ENCODE assay signal across 8 cellular contexts in genomic region chr4:183097251-183098079, GRCh38. TPM values are rescaled to one million over a fixed set of nuclear protein-coding genes. Genes with fewer than 3 reads are reported as not detected.
DNase-seq lines count a peak whose midpoint lies in the region; ATAC-seq and TF ChIP-seq lines count a peak whose summit lies in the region.

No MANE protein-coding gene starts in this region.

- no peaks in the 10 kb centered on the region for H3K79me1 ChIP-seq in mesendoderm (ENCODE audit: low read length)

- H3K9me3 ChIP-seq in upper lobe of left lung = no peaks in the 10 kb centered on the region

- H3K27me3 Mint-ChIP-seq in activated naive CD4-positive, alpha-beta T cell treated with anti-CD3 and anti-CD28 coated beads for 36 hours (ENCODE audit: low read depth) = peaks cover 23% of the 10 kb centered on the region

- DNase-seq in activated naive CD4-positive, alpha-beta T cell treated with anti-CD3 and anti-CD28 coated beads for 36 hours = no peak
- no peak for DNase-seq in activated naive CD4-positive, alpha-beta T cell (lab: John Stamatoyannopoulos, UW)
- DNase-seq in coronary artery (ENCODE audit: low spot score) = no peak
- peak; percentile 88 for DNase-seq in mesendoderm
- peak in 1 of 2 donors; percentile 84 for DNase-seq in upper lobe of left lung
- DNase-seq in NCI-H2081 (lab: John Stamatoyannopoulos, UW) = no peak
- DNase-seq in LoVo (ENCODE audit: low spot score) = no peak
- no peak for DNase-seq in DMS53 (lab: John Stamatoyannopoulos, UW)

- H3K36me3 Mint-ChIP-seq in activated naive CD4-positive, alpha-beta T cell treated with anti-CD3 and anti-CD28 coated beads for 36 hours (ENCODE audit: low read depth) = no peaks in the 10 kb centered on the region

- intact Hi-C loops in activated naive CD4-positive, alpha-beta T cell treated with anti-CD3 and anti-CD28 coated beads for 36 hours (cut with micrococcal nuclease) = loop anchor here (1.0 to 5.0 kb wide), 5 partner anchors 85 to 407 kb away; partner anchors contain the start of genes CDKN2AIP and ING2

- peak overlapping the region; percentile 44 for H3K4me2 ChIP-seq in mesendoderm (ENCODE audit: low read length)

- H3K4me1 ChIP-seq in mesendoderm (ENCODE audit: control insufficient read depth, low read depth, low read length) (no peaks in the 10 kb centered on the region), upper lobe of left lung (peaks cover 6 to 21% (median 20%) of the 10 kb centered on the region in 4 donors)

- H3K9ac ChIP-seq in mesendoderm (ENCODE audit: low read length) = peak overlapping the region; percentile 90

- no peak for TF ChIP-seq POLR2A in upper lobe of left lung (IDR thresholded peaks at IDR 0.05)

- H3K4ac ChIP-seq in mesendoderm (ENCODE audit: low read depth, low read length) = peak overlapping the region; percentile 99

- peak overlapping the region; percentile 48 for H3K4me3 Mint-ChIP-seq in activated naive CD4-positive, alpha-beta T cell treated with anti-CD3 and anti-CD28 coated beads for 36 hours

- H4K8ac ChIP-seq in mesendoderm (ENCODE audit: low read depth, low read length) = peak overlapping the region; percentile 100

- peak overlapping the region; percentile 81 for H3K4me3 ChIP-seq in coronary artery
- peak overlapping the region; percentile 46 for H3K4me3 ChIP-seq in mesendoderm (ENCODE audit: low read length)
- peak overlapping the region; percentile 62 to 90 (median 74) for H3K4me3 ChIP-seq in upper lobe of left lung

- H3K23ac ChIP-seq in mesendoderm (ENCODE audit: low read length) = no peak overlapping the region

- peak overlapping the region; percentile 66 for H2BK5ac ChIP-seq in mesendoderm (ENCODE audit: low read length)

- peak overlapping the region; percentile 99 for H3K18ac ChIP-seq in mesendoderm (ENCODE audit: low read length)

- H3K27me3 ChIP-seq in mesendoderm (ENCODE audit: insufficient read depth, low read length, poor library complexity) = no peaks in the 10 kb centered on the region
- H3K27me3 ChIP-seq in upper lobe of left lung = peaks cover 0 to 10% (median 0%) of the 10 kb centered on the region in 4 donors

- TF ChIP-seq CTCF in coronary artery (IDR thresholded peaks at IDR 0.05) (no peak), upper lobe of left lung (IDR thresholded peaks at IDR 0.05) (no peak)

- H3K27ac ChIP-seq in coronary artery = peak overlapping the region; percentile 97 to 99
- H3K27ac ChIP-seq in mesendoderm (ENCODE audit: low read depth, low read length) = peak overlapping the region; percentile 98
- peak overlapping the region; percentile 95 to 99 (median 98) for H3K27ac ChIP-seq in upper lobe of left lung

- H2AK5ac ChIP-seq in mesendoderm (ENCODE audit: low read length) = no peak overlapping the region

- H2BK15ac ChIP-seq in mesendoderm (replicated peaks; ENCODE audit: low read depth) = peak overlapping the region; percentile 14

- no peaks in the 10 kb centered on the region for H3K9me3 Mint-ChIP-seq in activated naive CD4-positive, alpha-beta T cell treated with anti-CD3 and anti-CD28 coated beads for 36 hours

- H3K36me3 ChIP-seq in mesendoderm (ENCODE audit: control insufficient read depth, insufficient read depth, low read length) = no peaks in the 10 kb centered on the region
- H3K36me3 ChIP-seq in upper lobe of left lung = no peaks in the 10 kb centered on the region

- ATAC-seq in upper lobe of left lung (ENCODE audit: low FRiP score in 2 of 2) = peak; percentile 0 to 20

- no CpG with 5 or more reads among the region's 47 CpGs for WGBS in mesendoderm (ENCODE audit: extremely low coverage, insufficient coverage, low lambda C conversion rate)
- 51 to 54% methylated on average over 37 to 43 of the region's 47 CpGs for WGBS in upper lobe of left lung, 2 donors

- CTCF ChIA-PET in activated naive CD4-positive, alpha-beta T cell treated with anti-CD3 and anti-CD28 coated beads for 36 hours (lab: Charles Lee) = interaction anchor here (1.4 to 1.7 kb wide), 3 partner anchors 23 to 165 kb away, joined by 3 to 8 read pairs (median 5); no protein-coding TSS in a partner anchor

- TF ChIP-seq EP300 in upper lobe of left lung (IDR thresholded peaks at IDR 0.05) = no peak

- H4K5ac ChIP-seq in mesendoderm (ENCODE audit: low read length) = no peak overlapping the region

- H3K27ac Mint-ChIP-seq in activated naive CD4-positive, alpha-beta T cell treated with anti-CD3 and anti-CD28 coated beads for 36 hours = no peak overlapping the region

- peaks cover 13% of the 10 kb centered on the region for H3K4me1 Mint-ChIP-seq in activated naive CD4-positive, alpha-beta T cell treated with anti-CD3 and anti-CD28 coated beads for 36 hours (ENCODE audit: low read depth)

- peaks cover 22% of the 10 kb centered on the region for H3K79me2 ChIP-seq in mesendoderm (ENCODE audit: control insufficient read depth, insufficient read depth, low read length)

- H3K56ac ChIP-seq in mesendoderm (ENCODE audit: low read length) = peak overlapping the region; percentile 96

- peak overlapping the region; percentile 99 for H2BK120ac ChIP-seq in mesendoderm (ENCODE audit: low read depth, low read length)

RNA-seq across cellular contexts. Expression of gene WWC2, which starts 1.6 kb away (rescaled TPM):
- total RNA-seq in activated naive CD4-positive, alpha-beta T cell treated with anti-CD3 and anti-CD28 coated beads for 36 hours = 10 to 100 TPM in 1 of 2 experiments, 1 to 10 TPM in 1; 6.7 to 10.0 TPM
- polyA plus RNA-seq in mesendoderm (2013, experiment 1 of 2) = 44.3 TPM
- polyA plus RNA-seq in mesendoderm (2013, experiment 2 of 2) = 44.8 TPM
- 100 to 1,000 TPM in 5 of 6 donors, 10 to 100 TPM in 1; 87.0 to 179 (median 121) TPM for total RNA-seq in upper lobe of left lung

Comparison
In these comparisons a context has a peak if more than half of its experiments do, and no peak if none do; other contexts are left out.
1. RNA of gene WWC2, which starts 1.6 kb away (total RNA-seq): 87.0 to 179 TPM in upper lobe of left lung; 6.7 to 10.0 TPM in activated naive CD4-positive, alpha-beta T cell treated with anti-CD3 and anti-CD28 coated beads for 36 hours; every median in the first group is over 4 times any median in the second.
2. Peak in every context shown above with its lines, with median percentiles within 50 percentile points of each other: H3K27ac ChIP-seq and H3K4me3 ChIP-seq.